ENCODE assay signal across 1 cellular context in the genomic region with DNA sequence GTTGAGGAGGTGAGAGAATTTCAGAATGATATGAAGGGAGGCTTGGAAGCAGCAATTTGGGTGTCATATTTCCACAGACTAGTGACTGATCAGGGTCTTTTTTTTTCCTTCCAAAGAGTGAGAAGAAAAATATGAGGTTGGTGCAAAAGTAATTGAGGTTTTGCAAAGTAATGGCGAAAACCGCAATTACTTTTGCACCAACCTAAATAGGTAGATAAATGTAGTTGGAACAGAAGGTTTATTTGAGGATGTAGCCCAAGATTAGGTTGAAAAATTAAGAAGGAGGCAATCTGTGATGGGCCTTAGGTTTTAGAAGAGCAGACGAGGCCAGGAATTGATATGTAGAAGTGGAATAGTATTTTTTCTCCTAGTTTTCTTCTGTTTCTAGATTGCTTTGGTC.
TF ChIP-seq lines count a peak whose summit lies in the region.

No MANE protein-coding gene starts in this region.

TF ChIP-seq in WTC11, 78 proteins besides CTCF, POLR2A, EP300 and RAD21 (continued from another document):
- no peak for TF ChIP-seq IRF2 (CRISPR knock-in tag; IDR thresholded peaks at IDR 0.05; ENCODE audit: borderline replicate concordance, low read depth)
- TF ChIP-seq ESRRA (CRISPR knock-in tag; IDR thresholded peaks at IDR 0.05; ENCODE audit: borderline replicate concordance) = no peak
- TF ChIP-seq ZNF121 (CRISPR knock-in tag; IDR thresholded peaks at IDR 0.05) = no peak
- TF ChIP-seq SP1 (CRISPR knock-in tag; conservative IDR thresholded peaks at IDR 0.05) = no peak
- TF ChIP-seq NFE2L1 (CRISPR knock-in tag; IDR thresholded peaks at IDR 0.05) = no peak
- no peak for TF ChIP-seq FOXJ3 (CRISPR knock-in tag; IDR thresholded peaks at IDR 0.05; ENCODE audit: borderline replicate concordance)
- TF ChIP-seq, protein P1, sequence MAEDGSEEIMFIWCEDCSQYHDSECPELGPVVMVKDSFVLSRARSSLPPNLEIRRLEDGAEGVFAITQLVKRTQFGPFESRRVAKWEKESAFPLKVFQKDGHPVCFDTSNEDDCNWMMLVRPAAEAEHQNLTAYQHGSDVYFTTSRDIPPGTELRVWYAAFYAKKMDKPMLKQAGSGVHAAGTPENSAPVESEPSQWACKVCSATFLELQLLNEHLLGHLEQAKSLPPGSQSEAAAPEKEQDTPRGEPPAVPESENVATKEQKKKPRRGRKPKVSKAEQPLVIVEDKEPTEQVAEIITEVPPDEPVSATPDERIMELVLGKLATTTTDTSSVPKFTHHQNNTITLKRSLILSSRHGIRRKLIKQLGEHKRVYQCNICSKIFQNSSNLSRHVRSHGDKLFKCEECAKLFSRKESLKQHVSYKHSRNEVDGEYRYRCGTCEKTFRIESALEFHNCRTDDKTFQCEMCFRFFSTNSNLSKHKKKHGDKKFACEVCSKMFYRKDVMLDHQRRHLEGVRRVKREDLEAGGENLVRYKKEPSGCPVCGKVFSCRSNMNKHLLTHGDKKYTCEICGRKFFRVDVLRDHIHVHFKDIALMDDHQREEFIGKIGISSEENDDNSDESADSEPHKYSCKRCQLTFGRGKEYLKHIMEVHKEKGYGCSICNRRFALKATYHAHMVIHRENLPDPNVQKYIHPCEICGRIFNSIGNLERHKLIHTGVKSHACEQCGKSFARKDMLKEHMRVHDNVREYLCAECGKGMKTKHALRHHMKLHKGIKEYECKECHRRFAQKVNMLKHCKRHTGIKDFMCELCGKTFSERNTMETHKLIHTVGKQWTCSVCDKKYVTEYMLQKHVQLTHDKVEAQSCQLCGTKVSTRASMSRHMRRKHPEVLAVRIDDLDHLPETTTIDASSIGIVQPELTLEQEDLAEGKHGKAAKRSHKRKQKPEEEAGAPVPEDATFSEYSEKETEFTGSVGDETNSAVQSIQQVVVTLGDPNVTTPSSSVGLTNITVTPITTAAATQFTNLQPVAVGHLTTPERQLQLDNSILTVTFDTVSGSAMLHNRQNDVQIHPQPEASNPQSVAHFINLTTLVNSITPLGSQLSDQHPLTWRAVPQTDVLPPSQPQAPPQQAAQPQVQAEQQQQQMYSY (CRISPR knock-in tag; IDR thresholded peaks at IDR 0.05) = no peak
TF ChIP-seq in WTC11: peak in this region for 0.
